Comparison of ENCODE assay signal across 8 cellular contexts in the genomic region with DNA sequence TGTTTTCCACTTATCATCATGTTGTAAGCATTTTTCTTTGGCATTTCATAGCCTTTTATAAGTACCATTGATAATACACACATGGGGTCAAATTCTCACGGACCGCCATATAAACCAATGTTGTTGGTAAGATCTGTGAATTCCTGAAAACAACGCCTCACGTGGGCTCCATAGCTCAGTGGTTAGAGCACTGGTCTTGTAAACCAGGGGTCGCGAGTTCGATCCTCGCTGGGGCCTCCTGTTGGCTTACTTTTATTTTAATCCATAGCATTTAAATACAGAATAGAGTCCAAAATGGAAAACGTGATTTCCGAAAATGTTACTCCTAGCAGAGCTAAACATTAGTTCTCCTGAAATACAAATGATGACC.
DNase-seq lines count a peak whose midpoint lies in the region; ATAC-seq and TF ChIP-seq lines count a peak whose summit lies in the region.

No MANE protein-coding gene starts in this region.

- POLR2A ChIA-PET in CD4-positive, alpha-beta memory T cell (lab: Charles Lee; ENCODE audit: partially characterized antibody): interaction anchor here (0.5 to 2.2 kb wide), 5 partner anchors 10 to 248 kb away, joined by 3 to 17 read pairs (median 5); a partner anchor contains a TSS

- peak overlapping the region in 6 of 7 donors; percentile 62 to 94 (median 86) for H3K27ac Mint-ChIP-seq in CD4-positive, alpha-beta memory T cell

- peak; percentile 66 to 78 (median 72) for DNase-seq in CD4-positive, alpha-beta memory T cell
- peak; percentile 55 for DNase-seq in T follicular helper cell (ENCODE audit: low read depth)
- peak; percentile 64 for DNase-seq in amniotic epithelial cell (ENCODE audit: low read depth)
- DNase-seq in hepatic stellate cell (ENCODE audit: low spot score): peak; percentile 53
- peak; percentile 75 for DNase-seq in sciatic nerve (ENCODE audit: low spot score)
- DNase-seq in NCI-H2196 (lab: John Stamatoyannopoulos, UW; ENCODE audit: unreplicated experiment): no peak

- H3K36me3 ChIP-seq in CD4-positive, alpha-beta memory T cell (ENCODE audit: insufficient read depth, low read length): no peaks in the 10 kb centered on the region

- peaks cover 0 to 5% (median 0%) of the 10 kb centered on the region in 8 donors for H3K9me3 Mint-ChIP-seq in CD4-positive, alpha-beta memory T cell

- TF ChIP-seq EP300 in Ishikawa (IDR thresholded peaks at IDR 0.05; ENCODE audit: borderline replicate concordance): no peak

- H3K27me3 ChIP-seq in CD4-positive, alpha-beta memory T cell (ENCODE audit: insufficient read depth, low read length): no peaks in the 10 kb centered on the region

- H3K4me3 Mint-ChIP-seq in CD4-positive, alpha-beta memory T cell: peak overlapping the region; percentile 78 to 92 (median 87)

- CTCF ChIA-PET in CD4-positive, alpha-beta memory T cell (lab: Charles Lee; ENCODE audit: partially characterized antibody): interaction anchor here (0.6 to 7.8 kb wide), 38 partner anchors 9 to 1382 kb away, joined by 3 to 99 read pairs (median 4); a partner anchor contains a TSS

- peak; percentile 40 for ATAC-seq in GM21447 (IDR thresholded peaks at IDR 0.05; ENCODE audit: unreplicated experiment)
- ATAC-seq in sciatic nerve: peak; percentile 48

- peaks cover 8 to 14% (median 11%) of the 10 kb centered on the region in 4 donors for H3K4me1 Mint-ChIP-seq in CD4-positive, alpha-beta memory T cell

- intact Hi-C loops in CD4-positive, alpha-beta memory T cell (cut with micrococcal nuclease): loop anchor here (1.0 to 10.0 kb wide), 4 partner anchors 90 to 350 kb away; a partner anchor contains a TSS
- intact Hi-C loops in sciatic nerve (cut with DNase I): loop anchor here (10.0 kb wide), 1 partner anchor 170 kb away; no protein-coding TSS in a partner anchor

- no peak for TF ChIP-seq RAD21 in Ishikawa (IDR thresholded peaks at IDR 0.05; ENCODE audit: low read depth)

- H3K4me3 ChIP-seq in CD4-positive, alpha-beta memory T cell (ENCODE audit: low read length in 2 of 2): peak overlapping the region in 1 of 2 donors; percentile 62

- peaks cover 1 to 6% of the 10 kb centered on the region in 2 donors for H3K27me3 Mint-ChIP-seq in CD4-positive, alpha-beta memory T cell

- peaks cover 0 to 6% of the 10 kb centered on the region in 2 donors for H3K36me3 Mint-ChIP-seq in CD4-positive, alpha-beta memory T cell

- peaks cover 12% of the 10 kb centered on the region for H3K4me1 ChIP-seq in CD4-positive, alpha-beta memory T cell (ENCODE audit: insufficient read depth, low read length)

- no peak overlapping the region for H3K27ac ChIP-seq in CD4-positive, alpha-beta memory T cell (ENCODE audit: low read depth, low read length)

- H3K9me3 ChIP-seq in CD4-positive, alpha-beta memory T cell (ENCODE audit: control insufficient read depth in 1 of 2, low read length in 2 of 2): no peaks in the 10 kb centered on the region

TF ChIP-seq in Ishikawa, 13 proteins besides CTCF, POLR2A, EP300 and RAD21:
- TF ChIP-seq FOXM1 (IDR thresholded peaks at IDR 0.05; ENCODE audit: borderline replicate concordance, low read depth) (no peak), CEBPB (IDR thresholded peaks at IDR 0.05) (peak; percentile 43; the same call in 1 of the 2 replicates), TEAD4 (IDR thresholded peaks at IDR 0.05) (peak; percentile 95), YY1 (IDR thresholded peaks at IDR 0.05; ENCODE audit: low read depth) (peak; percentile 81), TCF12 (IDR thresholded peaks at IDR 0.05; ENCODE audit: low read depth) (no peak)
- TF ChIP-seq, protein P1, sequence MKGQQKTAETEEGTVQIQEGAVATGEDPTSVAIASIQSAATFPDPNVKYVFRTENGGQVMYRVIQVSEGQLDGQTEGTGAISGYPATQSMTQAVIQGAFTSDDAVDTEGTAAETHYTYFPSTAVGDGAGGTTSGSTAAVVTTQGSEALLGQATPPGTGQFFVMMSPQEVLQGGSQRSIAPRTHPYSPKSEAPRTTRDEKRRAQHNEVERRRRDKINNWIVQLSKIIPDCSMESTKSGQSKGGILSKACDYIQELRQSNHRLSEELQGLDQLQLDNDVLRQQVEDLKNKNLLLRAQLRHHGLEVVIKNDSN (IDR thresholded peaks at IDR 0.05): peak; percentile 87
TF ChIP-seq in Ishikawa: peak in this region for 4.
